Comparison of ENCODE assay signal across 8 cellular contexts in the genomic region with DNA sequence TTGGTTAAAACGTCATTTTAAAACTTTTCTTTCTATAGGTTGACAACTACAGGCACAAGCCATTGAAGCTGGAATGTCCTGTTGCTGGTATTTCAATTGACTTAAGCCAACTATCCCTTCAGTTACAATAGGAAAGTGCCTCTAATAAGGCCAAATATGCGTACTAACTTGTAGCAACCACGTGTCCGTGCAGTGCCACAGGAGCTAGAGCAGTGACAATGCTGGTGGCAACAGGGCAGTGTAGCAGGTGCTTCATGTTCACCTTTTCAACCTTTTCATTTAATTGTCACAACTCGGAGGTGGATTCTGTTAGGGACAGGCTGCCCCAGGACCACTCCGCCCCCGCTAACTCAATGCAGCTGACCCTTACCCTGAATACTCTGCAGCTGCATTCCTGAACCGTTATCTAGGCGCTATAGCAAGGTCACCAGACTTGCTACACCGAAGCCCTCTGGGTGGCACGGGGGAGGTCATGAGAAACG. TPM values are rescaled to one million over a fixed set of nuclear protein-coding genes. Genes with fewer than 3 reads are reported as not detected.
DNase-seq lines count a peak whose midpoint lies in the region; ATAC-seq and TF ChIP-seq lines count a peak whose summit lies in the region.

No MANE protein-coding gene starts in this region.

- H3K4me3 ChIP-seq in CD4-positive, alpha-beta memory T cell (ENCODE audit: low read length in 2 of 2), result peak overlapping the region; percentile 12 to 85
- H3K4me3 ChIP-seq in Loucy (ENCODE audit: low read length, poor library complexity, severe bottlenecking) (peak overlapping the region; percentile 75), coronary artery (peak overlapping the region; percentile 93)

- peaks cover 26% of the 10 kb centered on the region for H4K20me1 ChIP-seq in Loucy (ENCODE audit: insufficient read depth, low read length, poor library complexity, severe bottlenecking)

- ATAC-seq in natural killer cell treated with Interleukin-12 subunit alpha and Interleukin-12 subunit beta and Interleukin-15 and Interleukin-18, amount 100 ng/mL, for 72 hours, result no peak
- ATAC-seq in HG03378 (IDR thresholded peaks at IDR 0.05; ENCODE audit: unreplicated experiment) (no peak), HG03135 (IDR thresholded peaks at IDR 0.05; ENCODE audit: unreplicated experiment) (no peak), HG02938 (IDR thresholded peaks at IDR 0.05; ENCODE audit: unreplicated experiment) (no peak)

- H3F3A ChIP-seq in Loucy (ENCODE audit: low read depth), result peaks cover under 1% of the 10 kb centered on the region; the same call in 1 of the 2 replicates

- intact Hi-C loops in CD4-positive, alpha-beta memory T cell (cut with micrococcal nuclease), result loop anchor here (2.0 to 5.0 kb wide), 3 partner anchors 149 to 676 kb away; a partner anchor contains a TSS

- H2AFZ ChIP-seq in Loucy (ENCODE audit: low read length), result no peak overlapping the region

- H3K27me3 ChIP-seq in CD4-positive, alpha-beta memory T cell (ENCODE audit: insufficient read depth, low read length), result no peaks in the 10 kb centered on the region
- peaks cover 5% of the 10 kb centered on the region for H3K27me3 ChIP-seq in Loucy (ENCODE audit: insufficient read depth, low read length, poor library complexity, severe bottlenecking)

- DNase-seq in CD4-positive, alpha-beta memory T cell, result peak in 1 of 5 donors; percentile 41
- DNase-seq in coronary artery (ENCODE audit: low spot score), result no peak
- no peak for DNase-seq in natural killer cell treated with Interleukin-12 subunit alpha and Interleukin-12 subunit beta and Interleukin-15 and Interleukin-18, amount 100 ng/mL, for 72 hours (ENCODE audit: low spot score)
- DNase-seq in central memory CD4-positive, alpha-beta T cell, result no peak

- peaks cover 18 to 38% of the 10 kb centered on the region in 2 donors for H3K36me3 Mint-ChIP-seq in CD4-positive, alpha-beta memory T cell
- H3K36me3 Mint-ChIP-seq in natural killer cell treated with Interleukin-12 subunit alpha and Interleukin-12 subunit beta and Interleukin-15 and Interleukin-18, amount 100 ng/mL, for 72 hours, result peaks cover 21% of the 10 kb centered on the region

- POLR2A ChIA-PET in CD4-positive, alpha-beta memory T cell (lab: Charles Lee; ENCODE audit: partially characterized antibody), result interaction anchor here (0.6 to 3.8 kb wide), 18 partner anchors 9 to 870 kb away, joined by 3 to 172 read pairs (median 6); a partner anchor contains a TSS

- H3K36me3 ChIP-seq in CD4-positive, alpha-beta memory T cell (ENCODE audit: insufficient read depth, low read length), result peaks cover 16% of the 10 kb centered on the region
- peaks cover 20% of the 10 kb centered on the region for H3K36me3 ChIP-seq in Loucy (ENCODE audit: insufficient read depth, low read length)

- no peaks in the 10 kb centered on the region for H3K27me3 Mint-ChIP-seq in CD4-positive, alpha-beta memory T cell
- H3K27me3 Mint-ChIP-seq in natural killer cell treated with Interleukin-12 subunit alpha and Interleukin-12 subunit beta and Interleukin-15 and Interleukin-18, amount 100 ng/mL, for 72 hours, result no peaks in the 10 kb centered on the region

- peaks cover 35 to 52% (median 47%) of the 10 kb centered on the region in 4 donors for H3K4me1 Mint-ChIP-seq in CD4-positive, alpha-beta memory T cell
- peaks cover 23 to 31% of the 10 kb centered on the region in 2 donors for H3K4me1 Mint-ChIP-seq in natural killer cell treated with Interleukin-12 subunit alpha and Interleukin-12 subunit beta and Interleukin-15 and Interleukin-18, amount 100 ng/mL, for 72 hours (ENCODE audit: low read depth in 2 of 2)

- H3K9me3 ChIP-seq in CD4-positive, alpha-beta memory T cell (ENCODE audit: control insufficient read depth in 1 of 2, low read length in 2 of 2), result no peaks in the 10 kb centered on the region
- no peaks in the 10 kb centered on the region for H3K9me3 ChIP-seq in Loucy (ENCODE audit: insufficient read depth, low read depth, low read length)

- TF ChIP-seq CTCF in Loucy (conservative IDR thresholded peaks at IDR 0.05; ENCODE audit: low read length), result no peak
- TF ChIP-seq CTCF in coronary artery (IDR thresholded peaks at IDR 0.05), result no peak

- H3K27ac Mint-ChIP-seq in CD4-positive, alpha-beta memory T cell, result peak overlapping the region; percentile 96 to 99 (median 98)
- peak overlapping the region; percentile 64 to 89 for H3K27ac Mint-ChIP-seq in natural killer cell treated with Interleukin-12 subunit alpha and Interleukin-12 subunit beta and Interleukin-15 and Interleukin-18, amount 100 ng/mL, for 72 hours

- peaks cover 0 to 2% (median 0%) of the 10 kb centered on the region in 8 donors for H3K9me3 Mint-ChIP-seq in CD4-positive, alpha-beta memory T cell
- H3K9me3 Mint-ChIP-seq in natural killer cell treated with Interleukin-12 subunit alpha and Interleukin-12 subunit beta and Interleukin-15 and Interleukin-18, amount 100 ng/mL, for 72 hours, result no peaks in the 10 kb centered on the region

- CTCF ChIA-PET in CD4-positive, alpha-beta memory T cell (lab: Charles Lee; ENCODE audit: partially characterized antibody), result interaction anchor here (1.0 to 3.1 kb wide), 6 partner anchors 9 to 198 kb away, joined by 3 to 15 read pairs (median 3); no protein-coding TSS in a partner anchor

- H3K9me2 ChIP-seq in Loucy (replicated peaks; ENCODE audit: low read depth, low read length), result no peaks in the 10 kb centered on the region

- peak overlapping the region; percentile 99 for H3K4me2 ChIP-seq in Loucy (ENCODE audit: low read depth, low read length, poor library complexity, severe bottlenecking)

- H3K9ac ChIP-seq in Loucy (ENCODE audit: low read depth, low read length, poor library complexity, severe bottlenecking), result peak overlapping the region; percentile 86

- H3K4me3 Mint-ChIP-seq in CD4-positive, alpha-beta memory T cell, result peak overlapping the region; percentile 91 to 97 (median 94)
- H3K4me3 Mint-ChIP-seq in natural killer cell treated with Interleukin-12 subunit alpha and Interleukin-12 subunit beta and Interleukin-15 and Interleukin-18, amount 100 ng/mL, for 72 hours, result peak overlapping the region; percentile 92

- H3K27ac ChIP-seq in CD4-positive, alpha-beta memory T cell (ENCODE audit: low read depth, low read length), result peak overlapping the region; percentile 85
- peak overlapping the region; percentile 23 to 97 for H3K27ac ChIP-seq in coronary artery

- H3K79me2 ChIP-seq in Loucy (ENCODE audit: insufficient read depth, low read length), result peaks cover 38% of the 10 kb centered on the region

- peaks cover 41% of the 10 kb centered on the region for H3K4me1 ChIP-seq in CD4-positive, alpha-beta memory T cell (ENCODE audit: insufficient read depth, low read length)
- peaks cover 27% of the 10 kb centered on the region for H3K4me1 ChIP-seq in Loucy (ENCODE audit: insufficient read depth, low read length, poor library complexity, severe bottlenecking)

RNA-seq across cellular contexts. Expression of a gene that starts 37.7 kb away (rescaled TPM):
- total RNA-seq in CD4-positive, alpha-beta memory T cell, result not detected
- not detected for polyA plus RNA-seq in CD4-positive, alpha-beta memory T cell
- total RNA-seq in natural killer cell treated with Interleukin-12 subunit alpha and Interleukin-12 subunit beta and Interleukin-15 and Interleukin-18, amount 100 ng/mL, for 72 hours, result not detected

RNA-seq across cellular contexts. Expression of a gene that starts 54.4 kb away (rescaled TPM):
- 10 to 100 TPM; 25.7 to 26.9 TPM for total RNA-seq in CD4-positive, alpha-beta memory T cell
- 10 to 100 TPM in 1 of 2 donors, 1 to 10 TPM in 1; 6.4 to 12.0 TPM for polyA plus RNA-seq in CD4-positive, alpha-beta memory T cell
- total RNA-seq in natural killer cell treated with Interleukin-12 subunit alpha and Interleukin-12 subunit beta and Interleukin-15 and Interleukin-18, amount 100 ng/mL, for 72 hours, result 10 to 100 TPM in 1 of 2 donors, 1 to 10 TPM in 1; 9.1 to 15.7 TPM
